ENCODE assay signal across 20 cellular contexts in the genomic region with DNA sequence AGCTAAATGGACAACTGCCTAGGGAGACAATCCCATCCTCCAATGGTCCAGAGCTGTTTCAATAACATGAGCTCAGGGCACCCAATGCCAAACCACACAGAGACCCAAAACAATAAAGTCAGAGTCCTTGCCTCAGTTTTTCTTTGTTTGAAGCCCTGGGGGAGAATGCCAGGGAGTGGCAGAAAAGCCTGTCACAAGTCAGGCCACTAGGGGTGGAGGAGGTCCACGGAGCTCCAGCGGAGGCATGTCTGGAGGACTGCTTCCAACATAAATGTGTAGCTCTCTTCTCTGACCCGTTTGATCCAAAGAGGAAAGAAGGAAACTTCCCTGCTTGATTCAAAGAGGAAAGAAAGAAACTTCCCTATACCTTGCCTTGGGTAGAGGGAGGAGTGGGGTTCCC.
"Had no signal": no experiment of that assay in that cellular context is flagged by ENCODE, and none has a peak within 500 bp of the region (broad histone marks: within the 10 kb centered on the region; RNA-seq: fewer than 3 reads in every experiment).

No MANE protein-coding gene starts in this region.

- H3K27ac ChIP-seq: coronary artery, esophagus squamous epithelium, testis, upper lobe of left lung had no signal

- H3K4me1 Mint-ChIP-seq: activated CD4-positive, alpha-beta memory T cell treated with anti-CD3 and anti-CD28 coated beads, Interleukin-2, amount 10 ng/mL, durations not matched to agents 7 days and 5 days; activated naive CD8-positive, alpha-beta T cell treated with anti-CD3 and anti-CD28 coated beads for 36 hours; central memory CD8-positive, alpha-beta T cell had no signal

- H3K4me1 ChIP-seq: testis, upper lobe of left lung had no signal

- H3K27me3 Mint-ChIP-seq: activated naive CD8-positive, alpha-beta T cell treated with anti-CD3 and anti-CD28 coated beads for 36 hours had no signal

- H3K27ac Mint-ChIP-seq: activated CD4-positive, alpha-beta memory T cell treated with anti-CD3 and anti-CD28 coated beads, Interleukin-2, amount 10 ng/mL, durations not matched to agents 7 days and 5 days; activated naive CD8-positive, alpha-beta T cell treated with anti-CD3 and anti-CD28 coated beads for 36 hours; activated T-cell treated with anti-CD3 and anti-CD28 coated beads, Interleukin-2, amount 50 U/mL, for 72 hours; nephron; T-helper 1 cell treated with Interleukin-12 subunit alpha and Interleukin-12 subunit beta and Interleukin-4 antibody, amounts not matched to agents 30 μg/mL and 1 μg/mL, for 36 hours had no signal

- H3K9me3 ChIP-seq: body of pancreas, esophagus squamous epithelium, sigmoid colon, stomach, testis, upper lobe of left lung had no signal

- H3K9me3 Mint-ChIP-seq: activated CD4-positive, alpha-beta memory T cell treated with anti-CD3 and anti-CD28 coated beads, Interleukin-2, amount 10 ng/mL, durations not matched to agents 7 days and 5 days; activated naive CD8-positive, alpha-beta T cell treated with anti-CD3 and anti-CD28 coated beads for 36 hours; activated T-cell treated with anti-CD3 and anti-CD28 coated beads, Interleukin-2, amount 50 U/mL, for 72 hours; central memory CD8-positive, alpha-beta T cell; nephron; T-helper 1 cell treated with Interleukin-12 subunit alpha and Interleukin-12 subunit beta and Interleukin-4 antibody, amounts not matched to agents 30 μg/mL and 1 μg/mL, for 36 hours had no signal

- H3K27me3 ChIP-seq: body of pancreas, esophagus squamous epithelium, sigmoid colon, stomach, testis, upper lobe of left lung had no signal

- H3K4me3 ChIP-seq: body of pancreas, coronary artery, esophagus squamous epithelium, sigmoid colon, stomach, testis, upper lobe of left lung had no signal

- H3K36me3 ChIP-seq: esophagus squamous epithelium, sigmoid colon, stomach, upper lobe of left lung had no signal

- H3K36me3 Mint-ChIP-seq: activated naive CD8-positive, alpha-beta T cell treated with anti-CD3 and anti-CD28 coated beads for 36 hours had no signal

- ATAC-seq: activated T-cell treated with anti-CD3 and anti-CD28 coated beads, Interleukin-2, amount 50 U/mL, for 72 hours; body of pancreas had no signal

- DNase-seq: activated CD4-positive, alpha-beta memory T cell treated with anti-CD3 and anti-CD28 coated beads, Interleukin-2, amount 10 ng/mL, durations not matched to agents 7 days and 5 days; activated CD4-positive, alpha-beta T cell treated with anti-CD3 and anti-CD28 coated beads for 4 hours; activated CD8-positive, alpha-beta memory T cell treated with anti-CD3 and anti-CD28 coated beads, Interleukin-2, amount 50 U/mL, for 4 hours; activated gamma-delta T cell treated with Interleukin-2 at 50 U/mL for 16 hours; activated naive CD8-positive, alpha-beta T cell treated with anti-CD3 and anti-CD28 coated beads for 36 hours; activated T-cell treated with anti-CD3 and anti-CD28 coated beads, Interleukin-2, amount 50 U/mL, for 72 hours; amygdala; body of pancreas; esophagus squamous epithelium; glutamatergic neuron; occipital lobe; stimulated activated CD4-positive, alpha-beta T cell treated with anti-CD3 and anti-CD28 coated beads, Interleukin-1b, Interleukin-23, amount 100 ng/mL, for 48 hours; stomach; testis; upper lobe of left lung had no signal

- H3K4me3 Mint-ChIP-seq: activated CD4-positive, alpha-beta memory T cell treated with anti-CD3 and anti-CD28 coated beads, Interleukin-2, amount 10 ng/mL, durations not matched to agents 7 days and 5 days; activated naive CD8-positive, alpha-beta T cell treated with anti-CD3 and anti-CD28 coated beads for 36 hours; activated T-cell treated with anti-CD3 and anti-CD28 coated beads, Interleukin-2, amount 50 U/mL, for 72 hours; central memory CD8-positive, alpha-beta T cell; nephron; T-helper 1 cell treated with Interleukin-12 subunit alpha and Interleukin-12 subunit beta and Interleukin-4 antibody, amounts not matched to agents 30 μg/mL and 1 μg/mL, for 36 hours had no signal
